1 cellular context compared by ENCODE assay signal in the genomic region with DNA sequence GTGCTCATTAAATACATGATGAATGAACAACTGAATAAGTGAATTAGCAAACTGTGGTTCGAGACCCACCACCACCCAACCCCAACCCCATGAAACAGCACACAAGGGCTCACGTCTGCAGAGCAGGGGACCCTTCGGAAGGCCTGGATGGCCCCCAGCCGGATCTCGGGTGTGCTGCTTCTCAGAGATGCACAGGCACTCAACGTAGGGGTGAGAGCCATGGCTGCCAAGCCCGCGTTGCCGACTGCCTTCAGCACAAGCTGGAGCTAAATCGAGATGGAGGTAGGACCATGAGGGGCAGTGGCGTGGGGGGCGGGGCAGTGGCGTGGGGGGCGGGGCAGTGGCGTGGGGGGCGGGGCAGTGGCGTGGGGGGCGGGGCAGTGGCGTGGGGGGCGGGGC.
TF ChIP-seq lines count a peak whose summit lies in the region.

No MANE protein-coding gene starts in this region.

TF ChIP-seq in GM23338, 12 proteins besides CTCF, POLR2A, EP300 and RAD21 (continued from another document):
- TF ChIP-seq ETS1 (IDR thresholded peaks at IDR 0.05) (no peak), POLR2AphosphoS5 (IDR thresholded peaks at IDR 0.05; ENCODE audit: low read depth) (no peak), ZNF331 (CRISPR knock-in tag; IDR thresholded peaks at IDR 0.05; ENCODE audit: low read depth) (no peak), ZNF114 (CRISPR knock-in tag; IDR thresholded peaks at IDR 0.05) (no peak)
